26 cellular contexts compared by ENCODE assay signal in genomic region chr2:47862949-47863348, GRCh38. TPM values are rescaled to one million over a fixed set of nuclear protein-coding genes. Genes with fewer than 3 reads are reported as not detected.
DNase-seq lines count a peak whose midpoint lies in the region; ATAC-seq, FAIRE-seq and TF ChIP-seq lines count a peak whose summit lies in the region.
"Had no signal": no experiment of that assay in that cellular context is flagged by ENCODE, and none has a peak within 500 bp of the region (broad histone marks: within the 10 kb centered on the region; RNA-seq: fewer than 3 reads in every experiment).

No MANE protein-coding gene starts in this region.

- peak overlapping the region; percentile 66 for H3K27ac Mint-ChIP-seq in activated CD8-positive, alpha-beta T cell treated with anti-CD3 and anti-CD28 coated beads for 36 hours
- H3K27ac Mint-ChIP-seq in activated CD8-positive, alpha-beta T cell treated with anti-CD3 and anti-CD28 coated beads, Interleukin-2, amount 10 ng/mL, durations not matched to agents 7 days and 5 days = no peak overlapping the region
- peak overlapping the region in 5 of 7 donors; percentile 30 to 85 (median 62) for H3K27ac Mint-ChIP-seq in CD4-positive, alpha-beta memory T cell
- peak overlapping the region; percentile 63 to 82 for H3K27ac Mint-ChIP-seq in natural killer cell

- H2AFZ ChIP-seq in GM12878 (ENCODE audit: control insufficient read depth, low read depth, low read length) = no peak overlapping the region

- H3K4me1 ChIP-seq in CD4-positive, alpha-beta memory T cell (ENCODE audit: insufficient read depth, low read length) = peaks cover 58% of the 10 kb centered on the region
- H3K4me1 ChIP-seq in GM12878 (ENCODE audit: control insufficient read depth, insufficient read depth, low read length) = no peaks in the 10 kb centered on the region
- H3K4me1 ChIP-seq: Caco-2 had no signal

- no peak for ATAC-seq in activated CD8-positive, alpha-beta T cell treated with anti-CD3 and anti-CD28 coated beads for 36 hours
- ATAC-seq in activated CD8-positive, alpha-beta T cell treated with anti-CD3 and anti-CD28 coated beads, Interleukin-2, amount 10 ng/mL, durations not matched to agents 7 days and 5 days = no peak
- ATAC-seq in GM12878 (no peak), natural killer cell (peak; percentile 53 to 64 (median 55)), left ventricle myocardium superior (no peak), GM21423 (IDR thresholded peaks at IDR 0.05; ENCODE audit: unreplicated experiment) (no peak)
- ATAC-seq: HepG2, K562 had no signal

- TF ChIP-seq POLR2A in GM12878 (IDR thresholded peaks at IDR 0.05; ENCODE audit: low read depth, low read length) = no peak

- no TSS peak for BruUV-seq in GM12878 (replicated peaks; lab: Mats Ljungman, UMichigan)

- H3K4me3 ChIP-seq in CD4-positive, alpha-beta memory T cell (ENCODE audit: low read length in 2 of 2) = no peak overlapping the region
- H3K4me3 ChIP-seq in GM12878 = no peak overlapping the region
- H3K4me3 ChIP-seq: K562 had no signal

- DNase-seq in activated CD8-positive, alpha-beta T cell treated with anti-CD3 and anti-CD28 coated beads for 36 hours = no peak
- DNase-seq in activated CD8-positive, alpha-beta T cell treated with anti-CD3 and anti-CD28 coated beads, Interleukin-2, amount 10 ng/mL, durations not matched to agents 7 days and 5 days = no peak
- DNase-seq in CD4-positive, alpha-beta memory T cell = no peak
- no peak for DNase-seq in GM12878 (ENCODE audit: low read depth, low spot score)
- no peak for DNase-seq in natural killer cell
- DNase-seq in left ventricle myocardium superior = no peak
- no peak for DNase-seq in substantia nigra (lab: John Stamatoyannopoulos, UW)
- DNase-seq: ACHN, Caco-2, Kasumi-1, NCI-H1105, NCI-H1436 treated with DMSO at 0.1 percent for 48 hours, NCI-H187 treated with DMSO at 0.1 percent for 48 hours, NCI-H2107, NCI-H446, NCI-H524 treated with DMSO at 0.1 percent for 48 hours, NCI-H774, SK-N-SH had no signal

- H3K27me3 Mint-ChIP-seq in activated CD8-positive, alpha-beta T cell treated with anti-CD3 and anti-CD28 coated beads for 36 hours = no peaks in the 10 kb centered on the region
- no peaks in the 10 kb centered on the region for H3K27me3 Mint-ChIP-seq in activated CD8-positive, alpha-beta T cell treated with anti-CD3 and anti-CD28 coated beads, Interleukin-2, amount 10 ng/mL, durations not matched to agents 7 days and 5 days (ENCODE audit: low read depth)
- no peaks in the 10 kb centered on the region for H3K27me3 Mint-ChIP-seq in CD4-positive, alpha-beta memory T cell
- no peaks in the 10 kb centered on the region for H3K27me3 Mint-ChIP-seq in natural killer cell (ENCODE audit: low read depth in 2 of 2)

- no peaks in the 10 kb centered on the region for H3K9me3 ChIP-seq in CD4-positive, alpha-beta memory T cell (ENCODE audit: control insufficient read depth in 1 of 2, low read length in 2 of 2)
- no peaks in the 10 kb centered on the region for H3K9me3 ChIP-seq in GM12878 (replicated peaks; ENCODE audit: control insufficient read depth, insufficient read depth, low read length)
- H3K9me3 ChIP-seq: Caco-2, SK-N-SH had no signal

- TF ChIP-seq RAD21 in GM12878 (IDR thresholded peaks at IDR 0.05; ENCODE audit: insufficient read depth, low read depth, low read length) = no peak

- CTCF ChIA-PET in activated CD8-positive, alpha-beta T cell treated with anti-CD3 and anti-CD28 coated beads for 36 hours (lab: Charles Lee) = interaction anchor here (0.6 to 1.9 kb wide), 4 partner anchors 39 to 244 kb away, joined by 3 to 7 read pairs (median 4); partner anchors contain the start of gene FBXO11
- CTCF ChIA-PET in activated CD8-positive, alpha-beta T cell treated with anti-CD3 and anti-CD28 coated beads, Interleukin-2, amount 10 ng/mL, durations not matched to agents 7 days and 5 days (lab: Charles Lee) = interaction anchor here (0.5 to 1.4 kb wide), 2 partner anchors 244 to 513 kb away, joined by 3 to 5 read pairs; no protein-coding TSS in a partner anchor
- CTCF ChIA-PET in CD4-positive, alpha-beta memory T cell (lab: Charles Lee; ENCODE audit: partially characterized antibody) = interaction anchor here (0.8 to 1.5 kb wide), 4 partner anchors 17 to 557 kb away, joined by 3 to 5 read pairs (median 4); partner anchors contain the start of gene FBXO11
- CTCF ChIA-PET in GM12878 (lab: Yijun Ruan, JAX) = interaction anchor here (0.6 to 2.6 kb wide), 10 partner anchors 9 to 1583 kb away, joined by 3 to 6 read pairs (median 3); no protein-coding TSS in a partner anchor

- no peaks in the 10 kb centered on the region for H4K20me1 ChIP-seq in GM12878 (ENCODE audit: control insufficient read depth, insufficient read depth)

- no peaks in the 10 kb centered on the region for H3K9me3 Mint-ChIP-seq in activated CD8-positive, alpha-beta T cell treated with anti-CD3 and anti-CD28 coated beads for 36 hours
- H3K9me3 Mint-ChIP-seq in activated CD8-positive, alpha-beta T cell treated with anti-CD3 and anti-CD28 coated beads, Interleukin-2, amount 10 ng/mL, durations not matched to agents 7 days and 5 days (ENCODE audit: insufficient read depth) = no peaks in the 10 kb centered on the region
- H3K9me3 Mint-ChIP-seq in CD4-positive, alpha-beta memory T cell = no peaks in the 10 kb centered on the region
- no peaks in the 10 kb centered on the region for H3K9me3 Mint-ChIP-seq in natural killer cell

- H3K79me2 ChIP-seq in GM12878 (ENCODE audit: control insufficient read depth, insufficient read depth, low read length) = peaks cover 65% of the 10 kb centered on the region

- no peak overlapping the region for H3K27ac ChIP-seq in CD4-positive, alpha-beta memory T cell (ENCODE audit: low read depth, low read length)
- H3K27ac ChIP-seq in GM12878 (ENCODE audit: control insufficient read depth, insufficient read depth) (no peak overlapping the region), substantia nigra (ENCODE audit: low read depth, low read length, poor library complexity, severe bottlenecking) (no peak overlapping the region)
- H3K27ac ChIP-seq: 22Rv1 had no signal

- no peak for FAIRE-seq in GM12878 (lab: Jason Lieb, UNC)
- FAIRE-seq: G401.6, GM12891, H54, HepG2, K562, RCC 7860 had no signal

- peaks cover 60% of the 10 kb centered on the region for H3K4me1 Mint-ChIP-seq in activated CD8-positive, alpha-beta T cell treated with anti-CD3 and anti-CD28 coated beads for 36 hours (ENCODE audit: low read depth)
- H3K4me1 Mint-ChIP-seq in activated CD8-positive, alpha-beta T cell treated with anti-CD3 and anti-CD28 coated beads, Interleukin-2, amount 10 ng/mL, durations not matched to agents 7 days and 5 days (ENCODE audit: low read depth) = peaks cover 21% of the 10 kb centered on the region
- H3K4me1 Mint-ChIP-seq in CD4-positive, alpha-beta memory T cell = peaks cover 38 to 70% (median 56%) of the 10 kb centered on the region in 4 donors
- H3K4me1 Mint-ChIP-seq in natural killer cell = peaks cover 35 to 53% of the 10 kb centered on the region in 2 donors

- SMC1A ChIA-PET in GM12878 (lab: Charles Lee; ENCODE audit: uncharacterized antibody, unreplicated experiment) = interaction anchor here (0.6 to 2.1 kb wide), 15 partner anchors 9 to 1744 kb away, joined by 3 to 9 read pairs (median 3); no protein-coding TSS in a partner anchor

- RAD21 ChIA-PET in GM12878 (lab: Charles Lee; ENCODE audit: unreplicated experiment) = interaction anchor here (0.6 to 1.6 kb wide), 6 partner anchors 9 to 460 kb away, joined by 3 to 4 read pairs (median 3); partner anchors contain the start of gene MSH2

- POLR2A ChIA-PET in activated CD8-positive, alpha-beta T cell treated with anti-CD3 and anti-CD28 coated beads for 36 hours (lab: Charles Lee) = no interaction called here
- POLR2A ChIA-PET in activated CD8-positive, alpha-beta T cell treated with anti-CD3 and anti-CD28 coated beads, Interleukin-2, amount 10 ng/mL, durations not matched to agents 7 days and 5 days (lab: Charles Lee) = no interaction called here
- POLR2A ChIA-PET in CD4-positive, alpha-beta memory T cell (lab: Charles Lee; ENCODE audit: partially characterized antibody) = no interaction called here
- POLR2A ChIA-PET in GM12878 (lab: Charles Lee) = interaction anchor here (1.0 to 1.3 kb wide), 2 partner anchors 11 to 13 kb away, joined by 3 read pairs; no protein-coding TSS in a partner anchor

- TF ChIP-seq CTCF in activated CD8-positive, alpha-beta T cell treated with anti-CD3 and anti-CD28 coated beads for 36 hours (IDR thresholded peaks at IDR 0.05) = no peak
- TF ChIP-seq CTCF in GM12878 (IDR thresholded peaks at IDR 0.05 in 2 of 3, conservative IDR thresholded peaks at IDR 0.05 in 1 of 3; ENCODE audit: control insufficient read depth in 2 of 3, extremely low read depth in 1 of 3, insufficient read depth in 1 of 3, low read depth in 3 of 3, low read length in 3 of 3) (no peak), natural killer cell (IDR thresholded peaks at IDR 0.05) (no peak)

- H3K4me2 ChIP-seq in GM12878 (ENCODE audit: control insufficient read depth, insufficient read depth) = no peak overlapping the region
- H3K4me2 ChIP-seq: SK-N-SH had no signal

- peaks cover 18% of the 10 kb centered on the region for H3K36me3 Mint-ChIP-seq in activated CD8-positive, alpha-beta T cell treated with anti-CD3 and anti-CD28 coated beads for 36 hours (ENCODE audit: low read depth)
- H3K36me3 Mint-ChIP-seq in activated CD8-positive, alpha-beta T cell treated with anti-CD3 and anti-CD28 coated beads, Interleukin-2, amount 10 ng/mL, durations not matched to agents 7 days and 5 days (ENCODE audit: low read depth) = peaks cover 10% of the 10 kb centered on the region
- peaks cover 0 to 6% of the 10 kb centered on the region in 2 donors for H3K36me3 Mint-ChIP-seq in CD4-positive, alpha-beta memory T cell
- no peaks in the 10 kb centered on the region for H3K36me3 Mint-ChIP-seq in natural killer cell

- whole genome bisulfite sequencing in GM12878 (ENCODE audit: insufficient coverage, insufficient replicate concordance, low lambda C conversion rate, missing lambda C conversion rate) = 97% methylated on average over 6 of the region's 6 CpGs

- intact Hi-C loops in activated CD8-positive, alpha-beta T cell treated with anti-CD3 and anti-CD28 coated beads for 36 hours (cut with micrococcal nuclease) = no loop called here
- intact Hi-C loops in CD4-positive, alpha-beta memory T cell (cut with micrococcal nuclease) = no loop called here
- intact Hi-C loops in GM12878 (cut with micrococcal nuclease; ENCODE audit: unreplicated experiment) (loop anchor here (2.0 kb wide), 1 partner anchor 44 kb away; the partner anchor contains the start of gene FBXO11), natural killer cell (cut with micrococcal nuclease) (loop anchor here (10.0 kb wide), 1 partner anchor 152 kb away; no protein-coding TSS in a partner anchor), left ventricle myocardium superior (cut with micrococcal nuclease) (no loop called here)

- in situ Hi-C loops in GM12878 (cut with MboI) = no loop called here

- no peaks in the 10 kb centered on the region for H3K27me3 ChIP-seq in CD4-positive, alpha-beta memory T cell (ENCODE audit: insufficient read depth, low read length)
- H3K27me3 ChIP-seq in GM12878 (replicated peaks in 1 of 2; ENCODE audit: control insufficient read depth in 2 of 2, insufficient read depth in 2 of 2, low read length in 1 of 2) = no peaks in the 10 kb centered on the region

- no peak for TF ChIP-seq EP300 in GM12878 (IDR thresholded peaks at IDR 0.05; ENCODE audit: borderline replicate concordance in 1 of 2, control insufficient read depth in 1 of 2, low read depth in 2 of 2, low read length in 2 of 2)

- H3K36me3 ChIP-seq in CD4-positive, alpha-beta memory T cell (ENCODE audit: insufficient read depth, low read length) = no peaks in the 10 kb centered on the region
- peaks cover 0 to 2% of the 10 kb centered on the region in 2 experiments; a peak in 2 of 4 replicates for H3K36me3 ChIP-seq in GM12878 (ENCODE audit: control insufficient read depth in 2 of 2, insufficient read depth in 2 of 2, low read length in 1 of 2)

- H3K9ac ChIP-seq in GM12878 (ENCODE audit: control insufficient read depth, insufficient read depth, low read length) = no peak overlapping the region
- H3K9ac ChIP-seq: SK-N-SH had no signal

- no peak overlapping the region for H3K4me3 Mint-ChIP-seq in activated CD8-positive, alpha-beta T cell treated with anti-CD3 and anti-CD28 coated beads for 36 hours
- no peak overlapping the region for H3K4me3 Mint-ChIP-seq in activated CD8-positive, alpha-beta T cell treated with anti-CD3 and anti-CD28 coated beads, Interleukin-2, amount 10 ng/mL, durations not matched to agents 7 days and 5 days
- no peak overlapping the region for H3K4me3 Mint-ChIP-seq in CD4-positive, alpha-beta memory T cell
- H3K4me3 Mint-ChIP-seq in natural killer cell = peak overlapping the region; percentile 61

RNA-seq across cellular contexts. Expression of gene FBXO11, which starts 43.3 kb away (rescaled TPM):
- 10 to 100 TPM; 47.3 to 48.1 TPM for total RNA-seq in activated CD8-positive, alpha-beta T cell treated with anti-CD3 and anti-CD28 coated beads for 36 hours
- total RNA-seq in activated CD8-positive, alpha-beta T cell treated with anti-CD3 and anti-CD28 coated beads, Interleukin-2, amount 10 ng/mL, durations not matched to agents 7 days and 5 days = 10 to 100 TPM; 49.1 to 51.9 TPM
- 10 to 100 TPM; 85.6 to 87.3 TPM for total RNA-seq in CD4-positive, alpha-beta memory T cell
- 10 to 100 TPM in 1 of 2 donors, 1 to 10 TPM in 1; 4.7 to 12.2 TPM for polyA plus RNA-seq in CD4-positive, alpha-beta memory T cell
- 119 and 126 TPM in 2 replicates for total RNA-seq in GM12878 (2013; cell fraction: nucleolus; rRNA removed)
- total RNA-seq in GM12878 (2014; rRNA removed) (20.5 and 27.1 TPM in 2 replicates), GM12878 (2014; rRNA removed; fragmentation: Illumina TruSeq; extraction: Trizol) (25.4 and 29.4 TPM in 2 replicates), GM12878 (2021) (30.6 and 31.6 TPM in 2 replicates), natural killer cell (100 to 1,000 TPM; 104 to 110 (median 105) TPM), left ventricle myocardium superior (36.6 TPM)
- 8.5 TPM for polyA plus RNA-seq in GM12878 (2011; ENCODE audit: low read depth)
- polyA plus RNA-seq in GM12878 (2011; rRNA removed) (38.9 and 51.8 TPM in 2 replicates), GM12878 (2014; fragmentation: Illumina TruSeq; extraction: Trizol) (30.9 and 33.2 TPM in 2 replicates), GM12878 (2014; fragmentation: Nextera tagmentation; extraction: Ambion mirVana) (1 to 10 TPM; 7.1 to 8.8 TPM), GM12878 (2014; rRNA removed) (20.3 and 24.5 TPM in 2 replicates), GM12878 (2016; fragmentation: Nextera tagmentation; extraction: Ambion mirVana) (1 to 10 TPM; 5.9 to 9.1 TPM)
- 21.9 and 28.0 TPM in 2 replicates for polyA plus RNA-seq in GM12878 (2011; cell fraction: cytosol; rRNA removed)
- 79.0 and 79.4 TPM in 2 replicates for polyA plus RNA-seq in GM12878 (2011; cell fraction: nucleus; rRNA removed)
- polyA plus RNA-seq in GM12878 (2012) = 24.7 and 28.8 TPM in 2 replicates
- 36.1 and 66.3 TPM in 2 replicates for polyA minus RNA-seq in GM12878 (2011; rRNA and poly(A)+ RNA removed)
- polyA minus RNA-seq in GM12878 (2011; cell fraction: cytosol; rRNA and poly(A)+ RNA removed) = 15.9 and 21.2 TPM in 2 replicates
- 25.4 and 41.0 TPM in 2 replicates for polyA minus RNA-seq in GM12878 (2011; cell fraction: nucleus; rRNA and poly(A)+ RNA removed)

Comparison
In these comparisons a context has a peak if more than half of its experiments do, and no peak if none do; other contexts are left out.
1. ATAC-seq: peak in natural killer cell (3 of 3); none in activated CD8-positive, alpha-beta T cell treated with anti-CD3 and anti-CD28 coated beads for 36 hours (single experiment), activated CD8-positive, alpha-beta T cell treated with anti-CD3 and anti-CD28 coated beads, Interleukin-2, amount 10 ng/mL, durations not matched to agents 7 days and 5 days (single experiment), GM12878 (single experiment), left ventricle myocardium superior (single experiment) and GM21423 (single experiment).
2. intact Hi-C loops: an anchor here in GM12878 (2.0 kb wide) and natural killer cell (10.0 kb wide); none called in activated CD8-positive, alpha-beta T cell treated with anti-CD3 and anti-CD28 coated beads for 36 hours, CD4-positive, alpha-beta memory T cell and left ventricle myocardium superior.